Comparison of ENCODE assay signal across 11 cellular contexts in genomic region chr10:123156091-123156490, GRCh38. TPM values are rescaled to one million over a fixed set of nuclear protein-coding genes. Genes with fewer than 3 reads are reported as not detected.
DNase-seq lines count a peak whose midpoint lies in the region; ATAC-seq, FAIRE-seq and TF ChIP-seq lines count a peak whose summit lies in the region.
"Had no signal": no experiment of that assay in that cellular context is flagged by ENCODE, and none has a peak within 500 bp of the region (broad histone marks: within the 10 kb centered on the region; RNA-seq: fewer than 3 reads in every experiment).

No MANE protein-coding gene starts in this region.

- H3K4me1 ChIP-seq in GM23248 (ENCODE audit: insufficient read depth) (peaks cover 38% of the 10 kb centered on the region), testis (peaks cover 10% of the 10 kb centered on the region), small intestine (ENCODE audit: control insufficient read depth in 2 of 2, insufficient read depth in 1 of 2, low read depth in 1 of 2, low read length in 1 of 2) (peaks cover 5 to 6% of the 10 kb centered on the region in 2 donors)

- ATAC-seq in left ventricle myocardium superior (no peak), HG03039 (IDR thresholded peaks at IDR 0.05; ENCODE audit: unreplicated experiment) (no peak)
- ATAC-seq: gastroesophageal sphincter had no signal

- intact Hi-C loops in testis (cut with DNase I; ENCODE audit: low total_unique reads) (no loop called here), left ventricle myocardium superior (cut with micrococcal nuclease) (no loop called here)

- 6 to 7% methylated on average over 2 of the region's 2 CpGs for WGBS in GM23248 (ENCODE audit: low coverage in 1 of 2, low lambda C conversion rate in 2 of 2, missing lambda C conversion rate in 2 of 2), 2 experiments
- 87 to 88% methylated on average over 2 of the region's 2 CpGs for WGBS in testis, 2 donors
- 83 to 88% (median 84%) methylated on average over 2 of the region's 2 CpGs for WGBS in small intestine, 3 donors

- H3F3A ChIP-seq in GM23248 (ENCODE audit: insufficient read depth): peaks cover 30% of the 10 kb centered on the region

- POLR2A ChIA-PET in BJ (lab: Charles Lee): no interaction called here

- peak overlapping the region; percentile 89 for H3K27ac ChIP-seq in GM23248
- H3K27ac ChIP-seq in testis: no peak overlapping the region
- H3K27ac ChIP-seq in small intestine (ENCODE audit: low read depth in 1 of 2, low read length in 1 of 2): no peak overlapping the region
- H3K27ac ChIP-seq: gastroesophageal sphincter had no signal

- in situ Hi-C loops in GM23248 (cut with MboI): no loop called here

- H3K4me3 ChIP-seq in BJ (ENCODE audit: low read depth, low read length) (no peak overlapping the region), GM23248 (peak overlapping the region; percentile 99), WI38 (ENCODE audit: low read depth, low read length) (peak overlapping the region; percentile 95), foreskin fibroblast (ENCODE audit: low read depth in 1 of 2, low read length in 2 of 2) (peak overlapping the region; percentile 91 to 99), testis (no peak overlapping the region), small intestine (ENCODE audit: low read depth in 1 of 2, low read length in 2 of 2) (no peak overlapping the region)

- H3K36me3 ChIP-seq in BJ (ENCODE audit: control insufficient read depth, insufficient read depth, low read length) (0 out of 2 replicates have a peak, but pooled peaks cover 1% of the 10 kb centered on the region), GM23248 (ENCODE audit: low read depth) (peaks cover 39% of the 10 kb centered on the region), testis (ENCODE audit: low read depth, missing control alignments) (no peaks in the 10 kb centered on the region), small intestine (ENCODE audit: control insufficient read depth in 2 of 2, insufficient read depth in 2 of 2, low read length in 2 of 2) (peaks cover 1 to 3% of the 10 kb centered on the region in 2 donors)

- H3K4me2 ChIP-seq in GM23248 (ENCODE audit: unreplicated experiment): peak overlapping the region; percentile 92

- TF ChIP-seq POLR2A in testis (IDR thresholded peaks at IDR 0.05): no peak

- FAIRE-seq in small intestine (lab: Jason Lieb, UNC): no peak

- H3K9me2 ChIP-seq in GM23248 (ENCODE audit: insufficient read depth): no peaks in the 10 kb centered on the region

- CTCF ChIA-PET in BJ (lab: Yijun Ruan, JAX): interaction anchor here (1.7 kb wide), 1 partner anchor 10 kb away, joined by 5 read pairs; no protein-coding TSS in a partner anchor

- H2AFZ ChIP-seq in GM23248: no peak overlapping the region

- H4K20me1 ChIP-seq in GM23248 (ENCODE audit: insufficient read depth): peaks cover 13% of the 10 kb centered on the region; the same call in 1 of the 2 replicates

- H3K9ac ChIP-seq in GM23248: no peak overlapping the region

- H3K9me3 ChIP-seq in GM23248 (ENCODE audit: low read depth) (no peaks in the 10 kb centered on the region), testis (no peaks in the 10 kb centered on the region), small intestine (ENCODE audit: control insufficient read depth, low read depth) (no peaks in the 10 kb centered on the region)
- H3K9me3 ChIP-seq: gastroesophageal sphincter had no signal

- no peak for TF ChIP-seq CTCF in BJ (IDR thresholded peaks at IDR 0.05; ENCODE audit: insufficient read depth, low read depth, low read length)
- TF ChIP-seq CTCF in WI38 (IDR thresholded peaks at IDR 0.05; ENCODE audit: low read depth, low read length): no peak
- no peak for TF ChIP-seq CTCF in foreskin fibroblast (IDR thresholded peaks at IDR 0.05; ENCODE audit: low read depth, low read length)
- no peak for TF ChIP-seq CTCF in testis (IDR thresholded peaks at IDR 0.05)

- DNase-seq in BJ (ENCODE audit: low read depth) (peak; percentile 8), GM23248 (peak; percentile 74), foreskin fibroblast (peak; percentile 37 to 50), testis (no peak), left ventricle myocardium superior (no peak), small intestine (no peak)
- DNase-seq: NCI-H2081; stimulated activated CD4-positive, alpha-beta T cell treated with anti-CD3 and anti-CD28 coated beads, Interleukin-4, amount 100 ng/mL, for 4 hours had no signal

- peaks cover 10% of the 10 kb centered on the region for H3K27me3 ChIP-seq in BJ (ENCODE audit: control insufficient read depth, insufficient read depth, low read length)
- H3K27me3 ChIP-seq in GM23248 (replicated peaks; ENCODE audit: insufficient read depth): peaks cover 19% of the 10 kb centered on the region
- no peaks in the 10 kb centered on the region for H3K27me3 ChIP-seq in testis
- peaks cover 5% of the 10 kb centered on the region in 2 donors for H3K27me3 ChIP-seq in small intestine (ENCODE audit: control insufficient read depth in 2 of 2, insufficient read depth in 2 of 2, low read length in 2 of 2)

- H3K79me2 ChIP-seq in GM23248 (ENCODE audit: insufficient read depth): peaks cover 69% of the 10 kb centered on the region

RNA-seq across cellular contexts. Expression of gene BUB3, which starts 1.9 kb away (rescaled TPM):
- polyA plus RNA-seq in BJ (2011; rRNA removed) (193 TPM in 2 replicates), GM23248 (2016; fragmentation: Nextera tagmentation; extraction: Ambion mirVana) (154 and 158 TPM in 2 replicates), testis (ENCODE audit: insufficient read depth, low read depth, low replicate concordance) (148 TPM), small intestine (10 to 100 TPM; 37.6 to 74.9 (median 52.8) TPM)
- polyA minus RNA-seq in BJ (2011; rRNA and poly(A)+ RNA removed): 191 and 288 TPM in 2 replicates
- 163 and 170 TPM in 2 replicates for total RNA-seq in GM23248 (2014; rRNA removed; shearing (Covaris generic))
- total RNA-seq in testis (10 to 100 TPM; 78.7 to 96.0 TPM), left ventricle myocardium superior (40.0 TPM)

RNA-seq across cellular contexts. Expression of gene HMX2, which starts 8.2 kb away (rescaled TPM):
- polyA plus RNA-seq in BJ (2011; rRNA removed): not detected in 2 replicates
- polyA minus RNA-seq in BJ (2011; rRNA and poly(A)+ RNA removed): not detected in 2 replicates
- total RNA-seq in GM23248 (2014; rRNA removed; shearing (Covaris generic)): not detected in 2 replicates
- polyA plus RNA-seq in GM23248 (2016; fragmentation: Nextera tagmentation; extraction: Ambion mirVana): not detected in 2 replicates
- total RNA-seq in testis: under 1 TPM; 0.19 to 0.47 TPM
- polyA plus RNA-seq in testis (ENCODE audit: insufficient read depth, low read depth, low replicate concordance): not detected
- not detected for total RNA-seq in left ventricle myocardium superior
- under 1 TPM in 1 of 3 donors, not detected in 2; 0.48 TPM for polyA plus RNA-seq in small intestine
- total RNA-seq: gastroesophageal sphincter had no signal

RNA-seq across cellular contexts. Expression of gene HMX3, which starts 20.3 kb away (rescaled TPM):
- polyA plus RNA-seq in BJ (2011; rRNA removed) (not detected in 2 replicates), GM23248 (2016; fragmentation: Nextera tagmentation; extraction: Ambion mirVana) (not detected in 2 replicates), testis (ENCODE audit: insufficient read depth, low read depth, low replicate concordance) (not detected), small intestine (under 1 TPM in 1 of 3 donors, not detected in 2; 0.51 TPM)
- not detected in 2 replicates for polyA minus RNA-seq in BJ (2011; rRNA and poly(A)+ RNA removed)
- total RNA-seq in GM23248 (2014; rRNA removed; shearing (Covaris generic)): not detected in 2 replicates
- total RNA-seq in testis (under 1 TPM; 0.25 to 0.55 TPM), left ventricle myocardium superior (not detected)

Comparison
In these comparisons a context has a peak if more than half of its experiments do, and no peak if none do; other contexts are left out.
1. DNase-seq: peak in BJ (single experiment), GM23248 (single experiment) and foreskin fibroblast (2 of 2); none in testis (single experiment), left ventricle myocardium superior (single experiment) and small intestine (single experiment).
2. H3K4me3 ChIP-seq: peak in GM23248 (single experiment), WI38 (single experiment) and foreskin fibroblast (2 of 2); none in BJ (single experiment), testis (0 of 2) and small intestine (0 of 2).